Comparison of ENCODE assay signal across 33 cellular contexts in the genomic region with DNA sequence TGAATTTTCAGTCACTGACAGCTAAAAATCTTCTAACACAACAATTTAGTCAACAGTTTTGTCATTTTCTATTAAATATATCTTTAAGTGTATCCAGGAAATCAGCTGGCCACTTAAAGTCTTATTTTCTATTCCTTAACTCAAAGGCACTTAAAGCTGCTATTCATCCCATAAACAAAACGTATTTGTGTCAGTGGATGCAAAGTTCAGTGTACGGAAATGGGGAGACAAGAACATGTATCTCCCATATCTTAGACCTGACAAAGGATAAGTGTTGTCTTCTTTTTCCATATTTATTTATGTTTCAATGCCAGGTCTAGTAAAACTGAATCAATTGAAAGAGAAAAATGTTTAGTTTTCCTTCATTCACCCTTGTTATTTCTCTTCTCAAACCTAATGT.
"Had no signal": no experiment of that assay in that cellular context is flagged by ENCODE, and none has a peak within 500 bp of the region (broad histone marks: within the 10 kb centered on the region; RNA-seq: fewer than 3 reads in every experiment).

No MANE protein-coding gene starts in this region.

- H3K27ac Mint-ChIP-seq: activated B cell treated with CpG ODN at 0.5 μM for 24 hours; activated CD8-positive, alpha-beta T cell treated with anti-CD3 and anti-CD28 coated beads for 36 hours; activated naive CD4-positive, alpha-beta T cell treated with anti-CD3 and anti-CD28 coated beads, Interleukin-2, amount 50 U/mL, for 24 hours; activated naive CD8-positive, alpha-beta T cell treated with anti-CD3 and anti-CD28 coated beads for 36 hours; activated naive CD8-positive, alpha-beta T cell treated with anti-CD3 and anti-CD28 coated beads, Interleukin-2, amount 50 U/mL, for 24 hours; activated T-helper 17 cell treated with anti-CD3 and anti-CD28 coated beads, Interleukin-2, amount 50 U/mL, for 72 hours; effector memory CD8-positive, alpha-beta T cell; T-helper 17 cell; T-helper 2 cell treated with Interferon-gamma antibody and Interleukin-4, amounts not matched to agents 5 μg/mL and 100 μg/mL, for 36 hours had no signal

- H3K9me3 ChIP-seq: adrenal gland, body of pancreas had no signal

- H3K4me1 Mint-ChIP-seq: activated B cell treated with CpG ODN at 0.5 μM for 24 hours; activated naive CD4-positive, alpha-beta T cell treated with anti-CD3 and anti-CD28 coated beads, Interleukin-2, amount 50 U/mL, for 24 hours; activated naive CD8-positive, alpha-beta T cell treated with anti-CD3 and anti-CD28 coated beads for 36 hours; activated naive CD8-positive, alpha-beta T cell treated with anti-CD3 and anti-CD28 coated beads, Interleukin-2, amount 50 U/mL, for 24 hours; activated T-helper 17 cell treated with anti-CD3 and anti-CD28 coated beads, Interleukin-2, amount 50 U/mL, for 72 hours; T-helper 17 cell had no signal

- H3K36me3 Mint-ChIP-seq: activated naive CD4-positive, alpha-beta T cell treated with anti-CD3 and anti-CD28 coated beads, Interleukin-2, amount 50 U/mL, for 24 hours; activated naive CD8-positive, alpha-beta T cell treated with anti-CD3 and anti-CD28 coated beads for 36 hours had no signal

- FAIRE-seq: colon, frontal cortex had no signal

- DNase-seq: activated B cell treated with CpG ODN at 0.5 μM for 24 hours; activated CD4-positive, alpha-beta T cell treated with anti-CD3 and anti-CD28 coated beads for 48 hours; activated CD4-positive, alpha-beta T cell treated with anti-CD3 and anti-CD28 coated beads, Interleukin-2, amount 50 U/mL, for 1 hour; activated CD4-positive, alpha-beta T cell treated with anti-CD3 and anti-CD28 coated beads, Interleukin-2, amount 50 U/mL, for 48 hours; activated CD8-positive, alpha-beta memory T cell treated with anti-CD3 and anti-CD28 coated beads for 24 hours; activated CD8-positive, alpha-beta T cell treated with anti-CD3 and anti-CD28 coated beads for 36 hours; activated effector memory CD4-positive, alpha-beta T cell treated with Interleukin-2 at 50 U/mL for 16 hours; activated gamma-delta T cell treated with Interleukin-2 at 50 U/mL for 16 hours; activated naive CD4-positive, alpha-beta T cell treated with Interleukin-2 at 50 U/mL for 16 hours; activated naive CD8-positive, alpha-beta T cell treated with anti-CD3 and anti-CD28 coated beads for 36 hours; activated naive CD8-positive, alpha-beta T cell treated with anti-CD3 and anti-CD28 coated beads, Interleukin-2, amount 50 U/mL, for 24 hours; activated T-cell treated with anti-CD3 and anti-CD28 coated beads, Interleukin-2, amount 50 U/mL, for 4 hours; adrenal gland; amygdala; aorta; body of pancreas; caudate nucleus; cortex of kidney; dermis blood vessel endothelial cell; effector CD4-positive, alpha-beta T cell; effector memory CD8-positive, alpha-beta T cell; esophagus squamous epithelium; head of caudate nucleus; T-helper 17 cell; T1000; WERI-Rb-1 had no signal

- H3K27ac ChIP-seq: adrenal gland, body of pancreas, epithelial cell of prostate, esophagus squamous epithelium, WERI-Rb-1 had no signal

- ATAC-seq: activated CD4-positive, CD25-positive, alpha-beta regulatory T cell treated with anti-CD3 and anti-CD28 coated beads, Interleukin-2, amount 50 U/mL, for 24 hours; activated CD8-positive, alpha-beta T cell treated with anti-CD3 and anti-CD28 coated beads for 36 hours; activated naive CD8-positive, alpha-beta T cell treated with anti-CD3 and anti-CD28 coated beads, Interleukin-2, amount 50 U/mL, for 24 hours; activated T-cell treated with anti-CD3 and anti-CD28 coated beads, Interleukin-2, amount 50 U/mL, for 4 hours; activated T-helper 17 cell treated with anti-CD3 and anti-CD28 coated beads, Interleukin-2, amount 50 U/mL, for 72 hours; body of pancreas; effector memory CD8-positive, alpha-beta T cell; T-helper 17 cell had no signal

- H3K4me3 ChIP-seq: adrenal gland, body of pancreas, esophagus squamous epithelium had no signal

- H3K4me1 ChIP-seq: adrenal gland, body of pancreas, esophagus squamous epithelium had no signal

- H3K9me3 Mint-ChIP-seq: activated T-helper 17 cell treated with anti-CD3 and anti-CD28 coated beads, Interleukin-2, amount 50 U/mL, for 72 hours had no signal

- H3K27me3 ChIP-seq: adrenal gland, body of pancreas, esophagus squamous epithelium had no signal

- H3K4me3 Mint-ChIP-seq: activated B cell treated with CpG ODN at 0.5 μM for 24 hours; activated CD8-positive, alpha-beta T cell treated with anti-CD3 and anti-CD28 coated beads for 36 hours; activated naive CD4-positive, alpha-beta T cell treated with anti-CD3 and anti-CD28 coated beads, Interleukin-2, amount 50 U/mL, for 24 hours; activated naive CD8-positive, alpha-beta T cell treated with anti-CD3 and anti-CD28 coated beads for 36 hours; activated naive CD8-positive, alpha-beta T cell treated with anti-CD3 and anti-CD28 coated beads, Interleukin-2, amount 50 U/mL, for 24 hours; activated T-cell treated with anti-CD3 and anti-CD28 coated beads, Interleukin-2, amount 50 U/mL, for 4 hours; activated T-helper 17 cell treated with anti-CD3 and anti-CD28 coated beads, Interleukin-2, amount 50 U/mL, for 72 hours; effector memory CD8-positive, alpha-beta T cell; T-helper 17 cell; T-helper 2 cell treated with Interferon-gamma antibody and Interleukin-4, amounts not matched to agents 5 μg/mL and 100 μg/mL, for 36 hours had no signal

- H3K36me3 ChIP-seq: adrenal gland, esophagus squamous epithelium, WERI-Rb-1 had no signal

- H3K27me3 Mint-ChIP-seq: activated B cell treated with CpG ODN at 0.5 μM for 24 hours; activated CD8-positive, alpha-beta T cell treated with anti-CD3 and anti-CD28 coated beads for 36 hours; activated naive CD4-positive, alpha-beta T cell treated with anti-CD3 and anti-CD28 coated beads, Interleukin-2, amount 50 U/mL, for 24 hours; activated naive CD8-positive, alpha-beta T cell treated with anti-CD3 and anti-CD28 coated beads for 36 hours; activated naive CD8-positive, alpha-beta T cell treated with anti-CD3 and anti-CD28 coated beads, Interleukin-2, amount 50 U/mL, for 24 hours; activated T-helper 17 cell treated with anti-CD3 and anti-CD28 coated beads, Interleukin-2, amount 50 U/mL, for 72 hours; effector memory CD8-positive, alpha-beta T cell; T-helper 17 cell had no signal
